21 cellular contexts compared by ENCODE assay signal in genomic region chr20:3910868-3911267, GRCh38.
"Had no signal": no experiment of that assay in that cellular context is flagged by ENCODE, and none has a peak within 500 bp of the region (broad histone marks: within the 10 kb centered on the region; RNA-seq: fewer than 3 reads in every experiment).

No MANE protein-coding gene starts in this region.

- H3K27me3 Mint-ChIP-seq: activated naive CD4-positive, alpha-beta T cell treated with anti-CD3 and anti-CD28 coated beads, Interleukin-2, amount 10 ng/mL, durations not matched to agents 7 days and 5 days; dendritic cell treated with granulocyte-macrophage colony-stimulating factor and Interleukin-4, amounts not matched to agents 40 ng/mL and 50 ng/mL, for 4 days; naive thymus-derived CD4-positive, alpha-beta T cell had no signal

- H3K4me3 Mint-ChIP-seq: activated naive CD4-positive, alpha-beta T cell treated with anti-CD3 and anti-CD28 coated beads, Interleukin-2, amount 10 ng/mL, durations not matched to agents 7 days and 5 days; dendritic cell treated with granulocyte-macrophage colony-stimulating factor and Interleukin-4, amounts not matched to agents 40 ng/mL and 50 ng/mL, for 4 days; naive thymus-derived CD4-positive, alpha-beta T cell; neural crest cell had no signal

- H3K9me3 Mint-ChIP-seq: activated naive CD4-positive, alpha-beta T cell treated with anti-CD3 and anti-CD28 coated beads, Interleukin-2, amount 10 ng/mL, durations not matched to agents 7 days and 5 days; dendritic cell treated with granulocyte-macrophage colony-stimulating factor and Interleukin-4, amounts not matched to agents 40 ng/mL and 50 ng/mL, for 4 days; naive thymus-derived CD4-positive, alpha-beta T cell; neural crest cell had no signal

- H3K27me3 ChIP-seq: ascending aorta, brain microvascular endothelial cell, spleen had no signal

- H3K9me3 ChIP-seq: ascending aorta, spleen had no signal

- H3K27ac Mint-ChIP-seq: activated naive CD4-positive, alpha-beta T cell treated with anti-CD3 and anti-CD28 coated beads, Interleukin-2, amount 10 ng/mL, durations not matched to agents 7 days and 5 days; dendritic cell treated with granulocyte-macrophage colony-stimulating factor and Interleukin-4, amounts not matched to agents 40 ng/mL and 50 ng/mL, for 4 days had no signal

- ATAC-seq: left lobe of liver; naive thymus-derived CD4-positive, alpha-beta T cell had no signal

- H3K27ac ChIP-seq: ascending aorta, brain microvascular endothelial cell, spleen had no signal

- H3K4me3 ChIP-seq: ascending aorta, lung, spleen had no signal

- DNase-seq: activated CD4-positive, alpha-beta T cell treated with anti-CD3 and anti-CD28 coated beads, Interleukin-2, amount 50 U/mL, for 48 hours; activated CD8-positive, alpha-beta memory T cell treated with anti-CD3 and anti-CD28 coated beads, Interleukin-2, amount 50 U/mL, for 48 hours; activated effector memory CD4-positive, alpha-beta T cell treated with anti-CD3 and anti-CD28 coated beads, Interleukin-2, amount 50 U/mL, for 16 hours; activated naive CD4-positive, alpha-beta T cell treated with anti-CD3 and anti-CD28 coated beads, Interleukin-2, amount 10 ng/mL, durations not matched to agents 7 days and 5 days; brain microvascular endothelial cell; caudate nucleus; effector CD4-positive, alpha-beta T cell; erythroblast; foreskin melanocyte; kidney; naive thymus-derived CD4-positive, alpha-beta T cell; occipital lobe; retina; spleen; stimulated activated CD4-positive, alpha-beta T cell treated with anti-CD3 and anti-CD28 coated beads, Interleukin-4, amount 100 ng/mL, for 1 hour; stimulated activated naive CD4-positive, alpha-beta T cell had no signal
